In genomic region chr4:3984796-3985195, GRCh38 we compare ENCODE assay signal across 7 cellular contexts.
DNase-seq lines count a peak whose midpoint lies in the region; ATAC-seq and TF ChIP-seq lines count a peak whose summit lies in the region.
"Not testable (repeated sequence)": the region's sequence is repeated elsewhere in the genome, so short reads cannot be mapped to it uniquely, and the experiment has no call there.

No MANE protein-coding gene starts in this region.

- H3K27me3 ChIP-seq in PC-9 (ENCODE audit: insufficient read depth, low read depth) (peaks cover 11% of the 10 kb centered on the region; the same call in 1 of the 2 replicates), neutrophil (peaks cover 20% of the 10 kb centered on the region)
- H3K27me3 ChIP-seq in adrenal gland, left lung, suprapubic skin: not testable (repeated sequence)

- H2AFZ ChIP-seq in PC-9 = not testable (repeated sequence)

- H4K20me1 ChIP-seq in PC-9 (ENCODE audit: insufficient read depth) = not testable (repeated sequence)

- TF ChIP-seq CTCF in GM10266 (IDR thresholded peaks at IDR 0.05; ENCODE audit: control insufficient read depth, insufficient read depth, low read depth, missing control alignments) = peak; percentile 3
- peak; percentile 44 for TF ChIP-seq CTCF in PC-9 (conservative IDR thresholded peaks at IDR 0.05)
- TF ChIP-seq CTCF in adrenal gland (IDR thresholded peaks at IDR 0.05) = peak; percentile 31 to 69 (median 58)
- TF ChIP-seq CTCF in endothelial cell (IDR thresholded peaks at IDR 0.05; ENCODE audit: unreplicated experiment) = peak; percentile 37
- peak; percentile 23 to 63 for TF ChIP-seq CTCF in left lung (IDR thresholded peaks at IDR 0.05)
- peak; percentile 14 for TF ChIP-seq CTCF in neutrophil (IDR thresholded peaks at IDR 0.05)
- peak; percentile 24 to 33 for TF ChIP-seq CTCF in suprapubic skin (IDR thresholded peaks at IDR 0.05)

- not testable (repeated sequence) for H3K79me2 ChIP-seq in PC-9 (ENCODE audit: low read depth)

- not testable (repeated sequence) for H3F3A ChIP-seq in PC-9 (ENCODE audit: insufficient read depth, low read depth)

- H3K27ac Mint-ChIP-seq in endothelial cell (ENCODE audit: unreplicated experiment) = not testable (repeated sequence)

- H3K9me3 ChIP-seq in PC-9 (ENCODE audit: insufficient read depth, low read depth); adrenal gland (replicated peaks in 1 of 3); left lung; neutrophil; suprapubic skin: not testable (repeated sequence)

- not testable (repeated sequence) for H3K27ac ChIP-seq in PC-9, adrenal gland, left lung, neutrophil, suprapubic skin

- not testable (repeated sequence) for H3K4me3 Mint-ChIP-seq in endothelial cell (ENCODE audit: unreplicated experiment)

- TF ChIP-seq POLR2A in adrenal gland (IDR thresholded peaks at IDR 0.05); suprapubic skin (IDR thresholded peaks at IDR 0.05): not testable (repeated sequence)

- ATAC-seq in left lung = not testable (repeated sequence)

- 0 to 6% (median 2%) methylated on average over 7 to 14 of the region's 14 CpGs for WGBS in adrenal gland, 4 donors
- WGBS in suprapubic skin = 3% methylated on average over 4 of the region's 14 CpGs

- CTCF ChIA-PET in PC-9 (lab: Charles Lee) = not testable (repeated sequence)

- not testable (repeated sequence) for H3K36me3 ChIP-seq in PC-9 (ENCODE audit: low read depth); adrenal gland (replicated peaks in 1 of 2); left lung; neutrophil; suprapubic skin

- H3K27me3 Mint-ChIP-seq in endothelial cell (ENCODE audit: unreplicated experiment) = not testable (repeated sequence)

- TF ChIP-seq EP300 in suprapubic skin (IDR thresholded peaks at IDR 0.05) = not testable (repeated sequence)

- BruUV-seq in PC-9 (replicated peaks; lab: Mats Ljungman, UMichigan) = not testable (repeated sequence)

- H3K4me1 ChIP-seq in PC-9 (replicated peaks; ENCODE audit: insufficient read depth); adrenal gland (replicated peaks in 1 of 2); left lung; neutrophil (ENCODE audit: control insufficient read depth in 1 of 2, insufficient read depth in 1 of 2, low read depth in 1 of 2, low read length in 1 of 2); suprapubic skin: not testable (repeated sequence)

- not testable (repeated sequence) for H3K36me3 Mint-ChIP-seq in endothelial cell (ENCODE audit: low read depth, unreplicated experiment)

- H3K4me1 Mint-ChIP-seq in endothelial cell (ENCODE audit: unreplicated experiment) = not testable (repeated sequence)

- POLR2A ChIA-PET in PC-9 (lab: Charles Lee; ENCODE audit: unreplicated experiment) = not testable (repeated sequence)

- not testable (repeated sequence) for H3K4me3 ChIP-seq in PC-9; adrenal gland; left lung; neutrophil (ENCODE audit: low read depth in 1 of 2, low read length in 1 of 2); suprapubic skin

- not testable (repeated sequence) for H3K4me2 ChIP-seq in PC-9

- intact Hi-C loops in PC-9 (cut with micrococcal nuclease; ENCODE audit: unreplicated experiment); left lung (cut with DNase I): not testable (repeated sequence)
- intact Hi-C loops in adrenal gland (cut with DNase I) = loop anchor here in 1 of 2 donors (10.0 kb wide), 1 partner anchor 120 kb away; no protein-coding TSS in a partner anchor

- not testable (repeated sequence) for DNase-seq in GM10266 (ENCODE audit: extremely low spot score); PC-9; endothelial cell (ENCODE audit: low spot score); left lung; suprapubic skin (ENCODE audit: low spot score in 2 of 2)
- DNase-seq in adrenal gland = peak in 4 of 7 donors; percentile 17 to 53 (median 23)

- not testable (repeated sequence) for H3K9me3 Mint-ChIP-seq in endothelial cell (ENCODE audit: unreplicated experiment)

- not testable (repeated sequence) for H3K9me2 ChIP-seq in PC-9 (ENCODE audit: insufficient read depth)

Comparison
In these comparisons a context has a peak if more than half of its experiments do, and no peak if none do; other contexts are left out.
1. CTCF ChIP-seq: peak in every context shown above with its lines; median percentile 58 in adrenal gland; 44 in PC-9; 43 in left lung; 37 in endothelial cell; 28 in suprapubic skin; 14 in neutrophil; 3 in GM10266.